In the genomic region with DNA sequence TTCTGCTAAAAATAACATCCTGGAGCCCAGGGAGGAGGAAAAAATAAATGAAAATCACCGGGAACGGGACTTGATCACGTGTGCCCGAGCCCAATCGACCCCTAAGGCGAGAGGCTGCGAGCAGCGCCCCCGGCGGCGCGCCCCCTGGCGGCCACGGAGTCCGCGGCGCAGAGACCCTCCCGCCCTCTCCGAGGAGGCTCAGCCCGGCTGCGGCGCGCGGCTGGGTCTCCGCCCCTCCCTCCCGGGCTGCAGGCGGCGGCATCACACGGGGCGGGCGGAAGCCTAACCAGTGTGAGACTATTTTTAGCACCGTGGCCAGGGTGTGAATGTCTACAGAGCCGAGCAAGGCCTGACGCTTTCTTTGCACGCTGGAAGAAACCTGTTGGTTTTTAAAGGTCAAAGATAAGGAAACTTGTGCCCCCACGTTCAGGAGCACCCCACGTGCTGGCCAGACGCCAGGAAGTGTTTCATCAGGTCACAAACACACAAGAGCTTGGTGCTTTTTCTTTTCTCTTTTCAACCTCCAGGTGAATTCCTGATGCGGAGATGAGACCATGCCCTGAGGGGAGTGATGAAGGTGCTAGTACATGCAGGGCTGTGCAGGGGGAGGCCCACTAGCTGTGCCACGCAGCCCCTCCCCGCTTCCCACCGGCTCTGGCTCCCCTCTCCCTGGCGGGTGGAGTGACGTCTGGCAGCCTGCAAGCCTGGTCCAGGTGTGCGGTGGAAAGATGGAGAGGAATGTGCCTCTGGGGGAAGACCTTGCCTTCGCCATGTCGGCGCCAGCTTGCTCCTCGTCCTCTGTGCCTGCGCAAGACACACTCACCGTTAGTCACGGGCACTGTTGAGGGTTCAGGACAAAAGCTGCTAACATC, we compare ENCODE assay signal across 1 cellular context.
TF ChIP-seq lines count a peak whose summit lies in the region.

No MANE protein-coding gene starts in this region.

TF ChIP-seq in HEK293, 187 proteins besides CTCF, POLR2A, EP300 and RAD21 (continued from another document):
- no peak for TF ChIP-seq TSHZ1 (tag by site-specific recombination; IDR thresholded peaks at IDR 0.05; ENCODE audit: borderline replicate concordance)
- TF ChIP-seq BCL11A (tag by site-specific recombination; IDR thresholded peaks at IDR 0.05; ENCODE audit: low read depth) = no peak
- TF ChIP-seq GFI1B (tag by site-specific recombination; IDR thresholded peaks at IDR 0.05) = no peak
- no peak for TF ChIP-seq ZNF701 (tag by site-specific recombination; IDR thresholded peaks at IDR 0.05)
- 0 out of 2 replicates have a peak, but pooled peaks have one; percentile 22 for TF ChIP-seq TRIM28 (IDR thresholded peaks at IDR 0.05; ENCODE audit: borderline replicate concordance, low read length)
- no peak for TF ChIP-seq ZNF391 (tag by site-specific recombination; IDR thresholded peaks at IDR 0.05; ENCODE audit: borderline replicate concordance, low read depth)
- no peak for TF ChIP-seq ZBTB6 (tag by site-specific recombination; IDR thresholded peaks at IDR 0.05)
- no peak for TF ChIP-seq YY1 (tag by site-specific recombination; IDR thresholded peaks at IDR 0.05)
- TF ChIP-seq HOXD13 (CRISPR knock-in tag; IDR thresholded peaks at IDR 0.05; ENCODE audit: borderline replicate concordance) = no peak
- TF ChIP-seq FEZF1 (tag by site-specific recombination; IDR thresholded peaks at IDR 0.05) = no peak
- no peak for TF ChIP-seq YY2 (tag by site-specific recombination; IDR thresholded peaks at IDR 0.05)
- TF ChIP-seq ZNF518A (tag by site-specific recombination; conservative IDR thresholded peaks at IDR 0.05; ENCODE audit: low read depth) = no peak
- TF ChIP-seq ZNF416 (tag by site-specific recombination; IDR thresholded peaks at IDR 0.05) = no peak
- TF ChIP-seq, protein P1, sequence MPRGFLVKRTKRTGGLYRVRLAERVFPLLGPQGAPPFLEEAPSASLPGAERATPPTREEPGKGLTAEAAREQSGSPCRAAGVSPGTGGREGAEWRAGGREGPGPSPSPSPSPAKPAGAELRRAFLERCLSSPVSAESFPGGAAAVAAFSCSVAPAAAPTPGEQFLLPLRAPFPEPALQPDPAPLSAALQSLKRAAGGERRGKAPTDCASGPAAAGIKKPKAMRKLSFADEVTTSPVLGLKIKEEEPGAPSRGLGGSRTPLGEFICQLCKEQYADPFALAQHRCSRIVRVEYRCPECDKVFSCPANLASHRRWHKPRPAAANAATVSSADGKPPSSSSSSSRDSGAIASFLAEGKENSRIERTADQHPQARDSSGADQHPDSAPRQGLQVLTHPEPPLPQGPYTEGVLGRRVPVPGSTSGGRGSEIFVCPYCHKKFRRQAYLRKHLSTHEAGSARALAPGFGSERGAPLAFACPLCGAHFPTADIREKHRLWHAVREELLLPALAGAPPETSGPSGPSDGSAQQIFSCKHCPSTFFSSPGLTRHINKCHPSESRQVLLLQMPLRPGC (tag by site-specific recombination; IDR thresholded peaks at IDR 0.05) = no peak; the same call in 1 of the 2 replicates
- no peak for TF ChIP-seq MYNN (tag by site-specific recombination; IDR thresholded peaks at IDR 0.05; ENCODE audit: borderline replicate concordance)
- peak; percentile 44; the same call in 1 of the 2 replicates for TF ChIP-seq ZNF184 (tag by site-specific recombination; IDR thresholded peaks at IDR 0.05)
- TF ChIP-seq BCL11B (tag by site-specific recombination; IDR thresholded peaks at IDR 0.05; ENCODE audit: low read depth) = no peak
- no peak for TF ChIP-seq ZBTB1 (tag by site-specific recombination; IDR thresholded peaks at IDR 0.05)
- TF ChIP-seq ZNF558 (tag by site-specific recombination; IDR thresholded peaks at IDR 0.05) = no peak
- TF ChIP-seq ZNF138 (tag by site-specific recombination; IDR thresholded peaks at IDR 0.05; ENCODE audit: borderline replicate concordance) = no peak
- TF ChIP-seq ZFHX2 (tag by site-specific recombination; conservative IDR thresholded peaks at IDR 0.05) = no peak; the same call in 1 of the 2 replicates
- TF ChIP-seq KLF7 (tag by site-specific recombination; IDR thresholded peaks at IDR 0.05; ENCODE audit: borderline replicate concordance) = no peak
- no peak for TF ChIP-seq ZSCAN18 (tag by site-specific recombination; IDR thresholded peaks at IDR 0.05)
- no peak for TF ChIP-seq MZF1 (tag by site-specific recombination; IDR thresholded peaks at IDR 0.05; ENCODE audit: borderline replicate concordance)
- TF ChIP-seq ZNF596 (tag by site-specific recombination; IDR thresholded peaks at IDR 0.05) = 0 out of 2 replicates have a peak, but pooled peaks have one; percentile 30
- no peak for TF ChIP-seq ZSCAN4 (tag by site-specific recombination; IDR thresholded peaks at IDR 0.05)
- no peak for TF ChIP-seq ZNF157 (tag by site-specific recombination; IDR thresholded peaks at IDR 0.05)
- 0 out of 2 replicates have a peak, but pooled peaks have one; percentile 19 for TF ChIP-seq OSR2 (tag by site-specific recombination; IDR thresholded peaks at IDR 0.05)
- peak; percentile 78 for TF ChIP-seq ZBTB8A (tag by site-specific recombination; IDR thresholded peaks at IDR 0.05)
- no peak for TF ChIP-seq ZNF473 (tag by site-specific recombination; IDR thresholded peaks at IDR 0.05)
- no peak for TF ChIP-seq ZNF132 (tag by site-specific recombination; IDR thresholded peaks at IDR 0.05; ENCODE audit: borderline replicate concordance)
- TF ChIP-seq ZFP41 (tag by site-specific recombination; IDR thresholded peaks at IDR 0.05; ENCODE audit: borderline replicate concordance) = no peak
- TF ChIP-seq ZNF837 (tag by site-specific recombination; IDR thresholded peaks at IDR 0.05) = no peak
- no peak for TF ChIP-seq ZNF174 (tag by site-specific recombination; IDR thresholded peaks at IDR 0.05)
- TF ChIP-seq ZFP3 (tag by site-specific recombination; IDR thresholded peaks at IDR 0.05; ENCODE audit: low read depth) = no peak
- TF ChIP-seq ELK4 (IDR thresholded peaks at IDR 0.05; ENCODE audit: borderline replicate concordance, low read depth, low read length) = no peak
- TF ChIP-seq ZNF335 (tag by site-specific recombination; conservative IDR thresholded peaks at IDR 0.05) = 0 out of 2 replicates have a peak, but pooled peaks have one; percentile 13
- TF ChIP-seq KLF9 (tag by site-specific recombination; IDR thresholded peaks at IDR 0.05; ENCODE audit: low read depth) = peak; percentile 16; the same call in 1 of the 2 replicates
